18 cellular contexts compared by ENCODE assay signal in the genomic region with DNA sequence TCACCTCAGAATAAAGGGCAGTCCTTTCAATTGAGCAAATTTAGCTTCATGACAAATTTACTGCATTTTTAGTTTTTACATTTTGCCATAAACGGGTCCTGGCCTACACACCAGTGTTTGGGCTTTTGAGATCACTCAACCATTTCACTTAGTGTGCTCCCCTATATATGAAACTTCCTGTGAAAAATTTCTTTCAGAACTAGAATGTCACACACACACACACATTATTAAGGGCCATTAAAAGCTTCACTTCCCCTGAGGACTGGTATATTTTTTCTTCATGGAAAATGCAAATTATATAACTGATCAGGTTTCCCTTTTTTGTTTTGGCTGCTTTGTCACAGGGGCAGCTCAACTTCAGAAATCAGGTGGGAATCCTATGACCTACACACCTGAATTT.
DNase-seq lines count a peak whose midpoint lies in the region; ATAC-seq and TF ChIP-seq lines count a peak whose summit lies in the region.
"Had no signal": no experiment of that assay in that cellular context is flagged by ENCODE, and none has a peak within 500 bp of the region (broad histone marks: within the 10 kb centered on the region; RNA-seq: fewer than 3 reads in every experiment).

No MANE protein-coding gene starts in this region.

- H3K4me1 Mint-ChIP-seq in activated T-cell treated with anti-CD3 and anti-CD28 coated beads, Interleukin-2, amount 50 U/mL, for 4 hours (ENCODE audit: low read depth) = no peaks in the 10 kb centered on the region

- H3K4me2 ChIP-seq in DOHH2 (ENCODE audit: low read length) = peak overlapping the region; percentile 30

- H3K9me2 ChIP-seq in DOHH2 (replicated peaks; ENCODE audit: control insufficient read depth, low read length) = no peaks in the 10 kb centered on the region

- H3K79me2 ChIP-seq in DOHH2 (ENCODE audit: control insufficient read depth, low read length) = no peaks in the 10 kb centered on the region

- TF ChIP-seq CTCF in DOHH2 (IDR thresholded peaks at IDR 0.05; ENCODE audit: low read depth, low read length, poor library complexity, severe bottlenecking) = no peak
- TF ChIP-seq CTCF in right atrium auricular region (IDR thresholded peaks at IDR 0.05) = no peak

- H3K27me3 Mint-ChIP-seq in activated T-cell treated with anti-CD3 and anti-CD28 coated beads, Interleukin-2, amount 50 U/mL, for 4 hours (ENCODE audit: low read depth) = no peaks in the 10 kb centered on the region
- H3K27me3 Mint-ChIP-seq: CD4-positive, alpha-beta T cell had no signal

- H3F3A ChIP-seq in DOHH2 (ENCODE audit: control insufficient read depth, insufficient read depth) = no peaks in the 10 kb centered on the region

- no peaks in the 10 kb centered on the region for H3K9me3 ChIP-seq in DOHH2 (ENCODE audit: control insufficient read depth, insufficient read depth, low read length)
- no peaks in the 10 kb centered on the region for H3K9me3 ChIP-seq in right atrium auricular region

- H3K4me1 ChIP-seq in DOHH2 (ENCODE audit: control insufficient read depth, low read length) = peaks cover 17% of the 10 kb centered on the region
- no peaks in the 10 kb centered on the region for H3K4me1 ChIP-seq in right atrium auricular region

- no peaks in the 10 kb centered on the region for H3K36me3 ChIP-seq in DOHH2 (ENCODE audit: control insufficient read depth, low read length)
- no peaks in the 10 kb centered on the region for H3K36me3 ChIP-seq in right atrium auricular region

- ATAC-seq in GM21723 (IDR thresholded peaks at IDR 0.05; ENCODE audit: unreplicated experiment) (peak; percentile 57), GM18873 (IDR thresholded peaks at IDR 0.05; ENCODE audit: low FRiP score, unreplicated experiment) (no peak)
- no peak for ATAC-seq in activated T-cell treated with anti-CD3 and anti-CD28 coated beads, Interleukin-2, amount 50 U/mL, for 4 hours
- ATAC-seq: HCT116 had no signal

- peaks cover 8% of the 10 kb centered on the region for H3K36me3 Mint-ChIP-seq in activated T-cell treated with anti-CD3 and anti-CD28 coated beads, Interleukin-2, amount 50 U/mL, for 4 hours (ENCODE audit: insufficient read depth)

- no peak overlapping the region for H3K27ac ChIP-seq in DOHH2 (ENCODE audit: low read depth, low read length)
- H3K27ac ChIP-seq in right atrium auricular region = no peak overlapping the region
- H3K27ac ChIP-seq: GM23248 had no signal

- H3K27me3 ChIP-seq in DOHH2 (ENCODE audit: control insufficient read depth, low read length) (no peaks in the 10 kb centered on the region), right atrium auricular region (no peaks in the 10 kb centered on the region)

- H4K20me1 ChIP-seq in DOHH2 (ENCODE audit: control insufficient read depth, insufficient read depth, low read depth, low read length) = no peaks in the 10 kb centered on the region

- no peak overlapping the region for H3K4me3 Mint-ChIP-seq in activated T-cell treated with anti-CD3 and anti-CD28 coated beads, Interleukin-2, amount 50 U/mL, for 4 hours
- H3K4me3 Mint-ChIP-seq: CD4-positive, alpha-beta T cell had no signal

- DNase-seq in NCI-H526 (lab: John Stamatoyannopoulos, UW) (peak; percentile 14 to 51), germinal center (ENCODE audit: low spot score) (peak; percentile 18), right atrium auricular region (ENCODE audit: low spot score) (no peak), NCI-H2107 (lab: John Stamatoyannopoulos, UW) (no peak)
- no peak for DNase-seq in activated T-cell treated with anti-CD3 and anti-CD28 coated beads, Interleukin-2, amount 50 U/mL, for 4 hours
- DNase-seq: 8988T; C1 segment of cervical spinal cord; Calu3; CD4-positive, alpha-beta T cell; DMS 273 treated with DMSO at 0.1 percent for 48 hours; EL; GM23248; IMR-90; KBM-7 had no signal

- H3K9me3 Mint-ChIP-seq in activated T-cell treated with anti-CD3 and anti-CD28 coated beads, Interleukin-2, amount 50 U/mL, for 4 hours = no peaks in the 10 kb centered on the region
- H3K9me3 Mint-ChIP-seq: CD4-positive, alpha-beta T cell had no signal

- H3K4me3 ChIP-seq in DOHH2 (ENCODE audit: low read length) (no peak overlapping the region), right atrium auricular region (no peak overlapping the region)
- H3K4me3 ChIP-seq: GM23248 had no signal

Comparison
In these comparisons a context has a peak if more than half of its experiments do, and no peak if none do; other contexts are left out.
1. DNase-seq: peak in NCI-H526 (2 of 2) and germinal center (single experiment); none in right atrium auricular region (single experiment), NCI-H2107 (single experiment) and activated T-cell treated with anti-CD3 and anti-CD28 coated beads, Interleukin-2, amount 50 U/mL, for 4 hours (single experiment).